Comparison of ENCODE assay signal across 13 cellular contexts in genomic region chr4:39657465-39657864, GRCh38. TPM values are rescaled to one million over a fixed set of nuclear protein-coding genes. Genes with fewer than 3 reads are reported as not detected.
A peak's percentile ranks its signal among the peaks of the same experiment; 100 is the strongest.
DNase-seq lines count a peak whose midpoint lies in the region; ATAC-seq, FAIRE-seq and TF ChIP-seq lines count a peak whose summit lies in the region.
"Had no signal": no experiment of that assay in that cellular context is flagged by ENCODE, and none has a peak within 500 bp of the region (broad histone marks: within the 10 kb centered on the region; RNA-seq: fewer than 3 reads in every experiment).

No MANE protein-coding gene starts in this region.

- WGBS in K562 (ENCODE audit: insufficient coverage, low coverage, missing lambda C conversion rate): 40% methylated on average over 6 of the region's 6 CpGs
- WGBS in heart left ventricle, 4 donors: 89 to 91% (median 90%) methylated on average over 6 of the region's 6 CpGs

- intact Hi-C loops in K562 (cut with micrococcal nuclease) (no loop called here), heart left ventricle (cut with DNase I) (loop anchor here in 2 of 10 donors (10.0 kb wide), 1 partner anchor 183 kb away; no protein-coding TSS in a partner anchor)

- DNase-seq in K562 (ENCODE audit: extremely low read depth in 1 of 4, low spot score in 3 of 4) (no peak), GM19240 (ENCODE audit: insufficient read length, low spot score) (no peak), glomerular visceral epithelial cell (ENCODE audit: extremely low spot score) (no peak), heart left ventricle (no peak), osteoblast (ENCODE audit: insufficient read length, low spot score, missing footprints) (no peak)
- DNase-seq: activated effector memory CD4-positive, alpha-beta T cell treated with Interleukin-2 at 50 U/mL for 16 hours; Caco-2; effector memory CD8-positive, alpha-beta T cell; KG1; NCI-H510A treated with DMSO at 0.1 percent for 48 hours had no signal

- H3K27me3 ChIP-seq in K562 (ENCODE audit: control insufficient read depth in 2 of 2, insufficient read depth in 2 of 2, low read length in 2 of 2) (no peaks in the 10 kb centered on the region), heart left ventricle (no peaks in the 10 kb centered on the region), osteoblast (ENCODE audit: insufficient read depth, low read length) (no peaks in the 10 kb centered on the region)

- H4K20me1 ChIP-seq in K562 (replicated peaks; ENCODE audit: control insufficient read depth, insufficient read depth, low read length) (no peaks in the 10 kb centered on the region), osteoblast (ENCODE audit: insufficient read depth, low read length) (no peaks in the 10 kb centered on the region)

- H3K36me3 ChIP-seq in K562 (ENCODE audit: control insufficient read depth, insufficient read depth, low read length) (no peaks in the 10 kb centered on the region), heart left ventricle (no peaks in the 10 kb centered on the region), osteoblast (ENCODE audit: insufficient read depth, low read length) (no peaks in the 10 kb centered on the region)

- ATAC-seq in GM18519 (IDR thresholded peaks at IDR 0.05; ENCODE audit: low FRiP score, unreplicated experiment) (peak; percentile 53), GM21447 (IDR thresholded peaks at IDR 0.05; ENCODE audit: unreplicated experiment) (peak; percentile 86), HG03175 (IDR thresholded peaks at IDR 0.05; ENCODE audit: unreplicated experiment) (peak; percentile 77), K562 (no peak), heart left ventricle (no peak)
- ATAC-seq: effector memory CD8-positive, alpha-beta T cell had no signal

- BruUV-seq in K562 (replicated peaks; lab: Mats Ljungman, UMichigan): no TSS peak

- H3K27ac ChIP-seq in K562 (ENCODE audit: extremely low read depth, low read depth, low read length) (no peak overlapping the region), heart left ventricle (no peak overlapping the region), osteoblast (ENCODE audit: low read depth, low read length) (no peak overlapping the region)

- H3K4me2 ChIP-seq in K562 (ENCODE audit: insufficient read depth, low read length) (no peak overlapping the region), osteoblast (ENCODE audit: insufficient read depth, low read length) (no peak overlapping the region)

- no peak overlapping the region for H3K9ac ChIP-seq in K562 (ENCODE audit: insufficient read depth in 1 of 2, low read depth in 2 of 2, low read length in 2 of 2)

- TF ChIP-seq RAD21 in K562 (CRISPR knock-in tag; conservative IDR thresholded peaks at IDR 0.05 in 1 of 2, IDR thresholded peaks at IDR 0.05 in 1 of 2): no peak

- no peaks in the 10 kb centered on the region for H3K9me1 ChIP-seq in K562 (ENCODE audit: control insufficient read depth, insufficient read depth, low read length)

- no peak for TF ChIP-seq EP300 in K562 (IDR thresholded peaks at IDR 0.05; ENCODE audit: low read length)

- H3K79me2 ChIP-seq in K562 (ENCODE audit: control insufficient read depth, insufficient read depth, low read length) (no peaks in the 10 kb centered on the region), osteoblast (ENCODE audit: insufficient read depth, low read length) (no peaks in the 10 kb centered on the region)

- TF ChIP-seq POLR2A in K562 (conservative IDR thresholded peaks at IDR 0.05) (no peak), heart left ventricle (IDR thresholded peaks at IDR 0.05) (no peak)

- CTCF ChIA-PET in K562 (lab: Yijun Ruan, JAX; ENCODE audit: low intra/inter-chr PET ratio): no interaction called here

- POLR2A ChIA-PET in K562 (lab: Yijun Ruan, JAX): interaction anchor here (1.6 kb wide), 1 partner anchor 19 kb away, joined by 5 read pairs; the partner anchor contains the start of gene SMIM14

- no peaks in the 10 kb centered on the region; a peak in 1 of 5 replicates for H3K4me1 ChIP-seq in K562 (replicated peaks in 1 of 2; ENCODE audit: control insufficient read depth in 2 of 2, insufficient read depth in 2 of 2, low read length in 2 of 2)
- no peaks in the 10 kb centered on the region for H3K4me1 ChIP-seq in heart left ventricle
- peaks cover 7% of the 10 kb centered on the region for H3K4me1 ChIP-seq in osteoblast (ENCODE audit: insufficient read depth, low read length)
- H3K4me1 ChIP-seq: Caco-2 had no signal

- no peak for TF ChIP-seq CTCF in K562 (IDR thresholded peaks at IDR 0.05 in 2 of 3, conservative IDR thresholded peaks at IDR 0.05 in 1 of 3; ENCODE audit: insufficient read depth in 2 of 3, low read depth in 1 of 3, low read length in 3 of 3)
- TF ChIP-seq CTCF in heart left ventricle (IDR thresholded peaks at IDR 0.05): no peak
- no peak for TF ChIP-seq CTCF in osteoblast (IDR thresholded peaks at IDR 0.05; ENCODE audit: extremely low read depth, low read depth, low read length)

- FAIRE-seq in K562 (lab: Jason Lieb, UNC): no peak

- in situ Hi-C loops in K562 (cut with MboI): no loop called here

- H3K4me3 ChIP-seq in K562: no peak overlapping the region
- H3K4me3 ChIP-seq in heart left ventricle: no peak overlapping the region
- H3K4me3 ChIP-seq in osteoblast (ENCODE audit: insufficient read depth, low read length): no peak overlapping the region

- H2AFZ ChIP-seq in K562 (ENCODE audit: low read depth, low read length) (peak overlapping the region; percentile 19; the same call in 1 of the 2 replicates), osteoblast (ENCODE audit: low read length) (no peak overlapping the region)

- H3K9me3 ChIP-seq in K562 (replicated peaks; ENCODE audit: control insufficient read depth, insufficient read depth, low read depth, low read length) (no peaks in the 10 kb centered on the region), heart left ventricle (no peaks in the 10 kb centered on the region), osteoblast (ENCODE audit: low read depth, low read length) (no peaks in the 10 kb centered on the region)
- H3K9me3 ChIP-seq: Caco-2 had no signal

TF ChIP-seq in K562, 482 proteins besides CTCF, POLR2A, EP300 and RAD21 (continues in another document):
- TF ChIP-seq NUFIP1 (IDR thresholded peaks at IDR 0.05; ENCODE audit: partially characterized antibody) (no peak), SAFB2 (IDR thresholded peaks at IDR 0.05; ENCODE audit: borderline replicate concordance, low read depth, low read length, severe bottlenecking) (no peak), CREBBP (IDR thresholded peaks at IDR 0.05; ENCODE audit: low read depth, low read length) (no peak), ZBTB8A (IDR thresholded peaks at IDR 0.05; ENCODE audit: partially characterized antibody) (no peak), TAL1 (IDR thresholded peaks at IDR 0.05) (no peak)

RNA-seq across cellular contexts. Expression of gene SMIM14, which starts 18.8 kb away (rescaled TPM):
- total RNA-seq in K562 (2011; cell fraction: chromatin; rRNA removed; ENCODE audit: low replicate concordance): 0.56 and 0.86 TPM in 2 replicates
- total RNA-seq in K562 (2011; cell fraction: nucleolus; rRNA removed): 0.39 and 0.50 TPM in 2 replicates
- total RNA-seq in K562 (2011; cell fraction: nucleoplasm; rRNA removed): 0.69 and 1.0 TPM in 2 replicates
- total RNA-seq in K562 (2014; rRNA removed) (0.41 and 1.6 TPM in 2 replicates), K562 (2014; rRNA removed; fragmentation: Illumina TruSeq; extraction: Trizol) (1.9 and 2.2 TPM in 2 replicates), K562 (2015; rRNA removed; fragmentation: Illumina TruSeq; extraction: Trizol) (0.94 and 0.98 TPM in 2 replicates), K562 (2021) (1.8 and 2.0 TPM in 2 replicates), heart left ventricle (10 to 100 TPM in 8 of 9 donors, 1 to 10 TPM in 1; 7.1 to 24.8 (median 11.9) TPM), osteoblast (61.5 and 68.7 TPM in 2 replicates)
- polyA plus RNA-seq in K562 (2011; rRNA removed) (3.7 and 5.7 TPM in 2 replicates), K562 (2014; fragmentation: Illumina TruSeq; extraction: Trizol) (1.9 and 3.1 TPM in 2 replicates), K562 (2014; fragmentation: Nextera tagmentation; extraction: Ambion mirVana) (1 to 10 TPM; 3.0 to 3.7 TPM), K562 (2014; rRNA removed) (1.6 and 2.3 TPM in 2 replicates), heart left ventricle (1 to 10 TPM; 3.0 to 6.4 TPM)
- 0.40 and 4.1 TPM in 2 replicates for polyA plus RNA-seq in K562 (2011; cell fraction: cytosol; rRNA removed)
- 0.54 and 1.7 TPM in 2 replicates for polyA plus RNA-seq in K562 (2011; cell fraction: nucleus; rRNA removed)
- 1.7 and 10.2 TPM in 2 replicates for polyA plus RNA-seq in K562 (2012)
- 3.5 and 7.7 TPM in 2 replicates for polyA minus RNA-seq in K562 (2011; rRNA and poly(A)+ RNA removed)
- polyA minus RNA-seq in K562 (2011; cell fraction: cytosol; rRNA and poly(A)+ RNA removed): 5.2 TPM in 1 of 2 replicates, not detected in the other
- polyA minus RNA-seq in K562 (2011; cell fraction: nucleus; rRNA and poly(A)+ RNA removed): 0.22 and 0.40 TPM in 2 replicates

RNA-seq across cellular contexts. Expression of gene UBE2K, which starts 40.5 kb away (rescaled TPM):
- 14.5 and 47.2 TPM in 2 replicates for total RNA-seq in K562 (2011; cell fraction: chromatin; rRNA removed; ENCODE audit: low replicate concordance)
- 15.8 and 18.4 TPM in 2 replicates for total RNA-seq in K562 (2011; cell fraction: nucleolus; rRNA removed)
- total RNA-seq in K562 (2011; cell fraction: nucleoplasm; rRNA removed): 30.0 and 56.6 TPM in 2 replicates
- total RNA-seq in K562 (2014; rRNA removed) (60.5 and 99.0 TPM in 2 replicates), K562 (2014; rRNA removed; fragmentation: Illumina TruSeq; extraction: Trizol) (32.1 and 39.6 TPM in 2 replicates), K562 (2015; rRNA removed; fragmentation: Illumina TruSeq; extraction: Trizol) (25.5 and 29.8 TPM in 2 replicates), K562 (2021) (103 and 121 TPM in 2 replicates), heart left ventricle (10 to 100 TPM; 17.9 to 66.9 (median 53.2) TPM), osteoblast (19.2 and 19.4 TPM in 2 replicates)
- polyA plus RNA-seq in K562 (2011; rRNA removed) (133 and 190 TPM in 2 replicates), K562 (2014; fragmentation: Illumina TruSeq; extraction: Trizol) (74.2 and 77.5 TPM in 2 replicates), K562 (2014; fragmentation: Nextera tagmentation; extraction: Ambion mirVana) (10 to 100 TPM; 48.4 to 62.6 TPM), K562 (2014; rRNA removed) (88.6 and 142 TPM in 2 replicates), heart left ventricle (10 to 100 TPM; 36.5 to 41.9 TPM)
- polyA plus RNA-seq in K562 (2011; cell fraction: cytosol; rRNA removed): 52.2 and 63.3 TPM in 2 replicates
- 16.8 and 24.8 TPM in 2 replicates for polyA plus RNA-seq in K562 (2011; cell fraction: nucleus; rRNA removed)
- 76.3 and 178 TPM in 2 replicates for polyA plus RNA-seq in K562 (2012)
- 78.7 and 92.4 TPM in 2 replicates for polyA minus RNA-seq in K562 (2011; rRNA and poly(A)+ RNA removed)
- 34.0 and 48.8 TPM in 2 replicates for polyA minus RNA-seq in K562 (2011; cell fraction: cytosol; rRNA and poly(A)+ RNA removed)
- 6.9 and 12.9 TPM in 2 replicates for polyA minus RNA-seq in K562 (2011; cell fraction: nucleus; rRNA and poly(A)+ RNA removed)

Comparison
In these comparisons a context has a peak if more than half of its experiments do, and no peak if none do; other contexts are left out.
1. ATAC-seq: peak in GM18519 (single experiment), GM21447 (single experiment) and HG03175 (single experiment); none in K562 (single experiment) and heart left ventricle (0 of 4).